ENCODE assay signal across 21 cellular contexts in genomic region chr2:634041-634440, GRCh38. TPM values are rescaled to one million over a fixed set of nuclear protein-coding genes. Genes with fewer than 3 reads are reported as not detected.
DNase-seq lines count a peak whose midpoint lies in the region; FAIRE-seq and TF ChIP-seq lines count a peak whose summit lies in the region.
"Had no signal": no experiment of that assay in that cellular context is flagged by ENCODE, and none has a peak within 500 bp of the region (broad histone marks: within the 10 kb centered on the region; RNA-seq: fewer than 3 reads in every experiment).

No MANE protein-coding gene starts in this region.

- no peak overlapping the region for H3K4me3 Mint-ChIP-seq in Calu3 (ENCODE audit: low read depth, unreplicated experiment)

- DNase-seq in Calu3 = no peak
- no peak for DNase-seq in neuronal stem cell (ENCODE audit: low spot score)
- DNase-seq in RCC 7860 (ENCODE audit: low spot score) = no peak
- no peak for DNase-seq in NOMO-1 treated with DMSO at 0.1 percent for 48 hours (lab: John Stamatoyannopoulos, UW; ENCODE audit: unreplicated experiment)
- no peak for DNase-seq in kidney
- no peak for DNase-seq in MV-4-11 (lab: John Stamatoyannopoulos, UW)
- DNase-seq: ACHN; C1 segment of cervical spinal cord; CD8-positive, alpha-beta memory T cell; Karpas-422; MG63; NCI-H1048; NCI-H1417 treated with DMSO at 0.1 percent for 48 hours; NCI-H187; NCI-H446; NCI-H526; SJCRH30 had no signal

- TF ChIP-seq CTCF in Calu3 (IDR thresholded peaks at IDR 0.05; ENCODE audit: unreplicated experiment) = no peak
- no peak for TF ChIP-seq CTCF in kidney (IDR thresholded peaks at IDR 0.05; ENCODE audit: borderline replicate concordance, extremely low read depth, insufficient read depth)

- peak overlapping the region in 8 of 11 experiments; percentile 16 to 84 (median 48); a peak in 12 of 22 replicates for H3K4me2 ChIP-seq in BLaER1 treated with 17β-estradiol and CSF1 and Interleukin-3, amounts not matched to agents 10 nM and 100 nM
- no peak overlapping the region for H3K4me2 ChIP-seq in neuronal stem cell (ENCODE audit: insufficient read depth, low read length, poor library complexity, severe bottlenecking)

- H4K20me1 ChIP-seq in BLaER1 treated with 17β-estradiol and CSF1 and Interleukin-3, amounts not matched to agents 10 nM and 100 nM = no peaks in the 10 kb centered on the region

- H2BK12ac ChIP-seq in neuronal stem cell (ENCODE audit: low read length) = no peak overlapping the region

- H3K4ac ChIP-seq in neuronal stem cell (ENCODE audit: low read length) = no peak overlapping the region

- CTCF ChIA-PET in Calu3 (lab: Charles Lee) = interaction anchor here (0.8 to 1.4 kb wide), 2 partner anchors 47 to 104 kb away, joined by 3 read pairs; no protein-coding TSS in a partner anchor

- H3K27me3 Mint-ChIP-seq in Calu3 (ENCODE audit: unreplicated experiment) = no peaks in the 10 kb centered on the region

- BruUV-seq in Calu3 (replicated peaks; lab: Mats Ljungman, UMichigan) = no TSS peak

- H3K79me1 ChIP-seq in neuronal stem cell (ENCODE audit: low read depth, low read length) = peaks cover 2% of the 10 kb centered on the region

- peaks cover 5 to 47% (median 39%) of the 10 kb centered on the region in 10 experiments; a peak in 19 of 20 replicates for H3K4me1 ChIP-seq in BLaER1 treated with 17β-estradiol and CSF1 and Interleukin-3, amounts not matched to agents 10 nM and 100 nM
- H3K4me1 ChIP-seq in esophagus (ENCODE audit: control insufficient read depth in 2 of 2, insufficient read depth in 2 of 2, low read length in 1 of 2) (peaks cover 3 to 12% of the 10 kb centered on the region in 2 donors), neuronal stem cell (ENCODE audit: control insufficient read depth in 2 of 2, insufficient read depth in 1 of 2, low read depth in 1 of 2, low read length in 2 of 2) (peaks cover 0 to 4% of the 10 kb centered on the region in 2 donors), kidney (ENCODE audit: control insufficient read depth in 1 of 2, insufficient read depth in 1 of 2, low read depth in 1 of 2, low read length in 2 of 2) (peaks cover 4 to 5% of the 10 kb centered on the region in 2 donors)
- H3K4me1 ChIP-seq: SJCRH30 had no signal

- H2BK5ac ChIP-seq in neuronal stem cell (ENCODE audit: low read length) = no peak overlapping the region

- 74 to 84% methylated on average over 11 of the region's 11 CpGs for WGBS in esophagus, 2 donors
- no CpG with 5 or more reads among the region's 11 CpGs for WGBS in neuronal stem cell (ENCODE audit: extremely low coverage in 2 of 2, insufficient read length in 2 of 2, insufficient replicate concordance in 1 of 2), 2 donors

- intact Hi-C loops in Calu3 (cut with micrococcal nuclease; ENCODE audit: unreplicated experiment) (no loop called here), kidney (cut with DNase I) (no loop called here)

- H3K27ac ChIP-seq in BLaER1 treated with 17β-estradiol and CSF1 and Interleukin-3, amounts not matched to agents 10 nM and 100 nM = no peak overlapping the region
- H3K27ac ChIP-seq in esophagus (ENCODE audit: low read depth in 2 of 2, low read length in 1 of 2) = peak overlapping the region; percentile 33 to 34
- no peak overlapping the region for H3K27ac ChIP-seq in neuronal stem cell (replicated peaks; ENCODE audit: low read length)
- H3K27ac ChIP-seq in kidney (ENCODE audit: low read depth in 2 of 2, low read length in 2 of 2) = no peak overlapping the region
- H3K27ac ChIP-seq: SJCRH30 had no signal

- H4K8ac ChIP-seq in neuronal stem cell (ENCODE audit: low read depth, low read length) = no peak overlapping the region

- H3K36me3 Mint-ChIP-seq in Calu3 (ENCODE audit: insufficient read depth, unreplicated experiment) = peaks cover under 1% of the 10 kb centered on the region
- H3K36me3 Mint-ChIP-seq: CD8-positive, alpha-beta memory T cell had no signal

- no peak for FAIRE-seq in RCC 7860 (lab: Jason Lieb, UNC)
- no peak for FAIRE-seq in kidney (lab: Jason Lieb, UNC)
- FAIRE-seq: G401.6, GM18507 had no signal

- H4K91ac ChIP-seq in neuronal stem cell (ENCODE audit: low read depth, low read length, poor library complexity) = no peak overlapping the region

- peaks cover 0 to 3% (median 0%) of the 10 kb centered on the region in 11 experiments; a peak in 3 of 22 replicates for H3K9me3 ChIP-seq in BLaER1 treated with 17β-estradiol and CSF1 and Interleukin-3, amounts not matched to agents 10 nM and 100 nM (replicated peaks in 1 of 11)
- H3K9me3 ChIP-seq in esophagus (ENCODE audit: control insufficient read depth in 2 of 2, insufficient read depth in 1 of 2, low read depth in 1 of 2, low read length in 1 of 2) (peaks cover 0 to 6% of the 10 kb centered on the region in 2 donors), neuronal stem cell (replicated peaks in 1 of 2; ENCODE audit: control insufficient read depth in 2 of 2, insufficient read depth in 1 of 2, low read depth in 1 of 2, low read length in 2 of 2) (peaks cover 4 to 8% of the 10 kb centered on the region in 2 donors), kidney (ENCODE audit: control insufficient read depth in 1 of 2, low read length in 2 of 2) (no peaks in the 10 kb centered on the region)
- H3K9me3 ChIP-seq: SJCRH30 had no signal

- no peak overlapping the region for H3K14ac ChIP-seq in neuronal stem cell (ENCODE audit: low read length)

- no peak overlapping the region for H2AK5ac ChIP-seq in neuronal stem cell (ENCODE audit: low read depth, low read length)

- H3K36me3 ChIP-seq in BLaER1 treated with 17β-estradiol and CSF1 and Interleukin-3, amounts not matched to agents 10 nM and 100 nM = no peaks in the 10 kb centered on the region
- no peaks in the 10 kb centered on the region for H3K36me3 ChIP-seq in esophagus (ENCODE audit: control insufficient read depth in 2 of 2, insufficient read depth in 2 of 2, low read length in 1 of 2)
- no peaks in the 10 kb centered on the region for H3K36me3 ChIP-seq in neuronal stem cell (replicated peaks in 1 of 2; ENCODE audit: control insufficient read depth in 2 of 2, insufficient read depth in 2 of 2, low read length in 2 of 2)
- H3K36me3 ChIP-seq in kidney (ENCODE audit: control insufficient read depth in 1 of 2, insufficient read depth in 2 of 2, low read length in 2 of 2) = no peaks in the 10 kb centered on the region
- H3K36me3 ChIP-seq: MG63, SJCRH30 had no signal

- no peak overlapping the region for H3K9ac ChIP-seq in BLaER1 treated with 17β-estradiol and CSF1 and Interleukin-3, amounts not matched to agents 10 nM and 100 nM
- H3K9ac ChIP-seq in neuronal stem cell (ENCODE audit: low read depth, low read length, poor library complexity) = no peak overlapping the region
- H3K9ac ChIP-seq in kidney (ENCODE audit: low read length in 2 of 2) = no peak overlapping the region

- H3K18ac ChIP-seq in neuronal stem cell (ENCODE audit: low read length) = peak overlapping the region; percentile 52

- H3K27me3 ChIP-seq in BLaER1 treated with 17β-estradiol and CSF1 and Interleukin-3, amounts not matched to agents 10 nM and 100 nM = peaks cover 0 to 18% (median 0%) of the 10 kb centered on the region in 11 experiments; a peak in 7 of 22 replicates
- H3K27me3 ChIP-seq in esophagus (ENCODE audit: control insufficient read depth in 1 of 2, insufficient read depth in 2 of 2, low read length in 2 of 2) (no peaks in the 10 kb centered on the region), neuronal stem cell (ENCODE audit: control insufficient read depth in 3 of 3, insufficient read depth in 3 of 3, low read depth in 1 of 3, low read length in 3 of 3) (no peaks in the 10 kb centered on the region)
- H3K27me3 ChIP-seq: MG63 had no signal

- no peaks in the 10 kb centered on the region for H3K9me3 Mint-ChIP-seq in Calu3 (ENCODE audit: low read depth, unreplicated experiment)
- H3K9me3 Mint-ChIP-seq: CD8-positive, alpha-beta memory T cell had no signal

- H2AFZ ChIP-seq in neuronal stem cell (ENCODE audit: low read length) = no peak overlapping the region

- no peak overlapping the region for H3K23ac ChIP-seq in neuronal stem cell (ENCODE audit: low read depth, low read length, poor library complexity)

- H3K4me1 Mint-ChIP-seq in Calu3 (ENCODE audit: low read depth, unreplicated experiment) = peaks cover 23% of the 10 kb centered on the region

- H3K4me3 ChIP-seq in BLaER1 treated with 17β-estradiol and CSF1 and Interleukin-3, amounts not matched to agents 10 nM and 100 nM = no peak overlapping the region
- H3K4me3 ChIP-seq in esophagus (ENCODE audit: low read depth in 1 of 2, low read length in 2 of 2) (no peak overlapping the region), neuronal stem cell (ENCODE audit: low read length in 2 of 2) (no peak overlapping the region), kidney (ENCODE audit: low read length in 2 of 2) (no peak overlapping the region)
- H3K4me3 ChIP-seq: MG63, SJCRH30 had no signal

- H3K27ac Mint-ChIP-seq in Calu3 (ENCODE audit: unreplicated experiment) = peak overlapping the region; percentile 91

- no peak overlapping the region for H2BK120ac ChIP-seq in neuronal stem cell (ENCODE audit: low read depth, low read length)

- H2BK15ac ChIP-seq in neuronal stem cell (ENCODE audit: low read length) = no peak overlapping the region

RNA-seq across cellular contexts. Expression of gene TMEM18, which starts 43.2 kb away (rescaled TPM):
- total RNA-seq in Calu3 (2022) = 18.9 and 19.0 TPM in 2 replicates
- polyA plus RNA-seq in esophagus = 10 to 100 TPM; 20.5 to 21.6 TPM
- polyA plus RNA-seq in neuronal stem cell (2013, experiment 1 of 2) = 33.2 TPM
- 35.6 TPM for polyA plus RNA-seq in neuronal stem cell (2013, experiment 2 of 2)
- 24.0 TPM for total RNA-seq in kidney
- 29.7 TPM for polyA plus RNA-seq in kidney (ENCODE audit: insufficient read depth, low read depth, low replicate concordance)

Comparison
In these comparisons a context has a peak if more than half of its experiments do, and no peak if none do; other contexts are left out.
1. H3K27ac ChIP-seq: peak in esophagus (2 of 2); none in BLaER1 treated with 17β-estradiol and CSF1 and Interleukin-3, amounts not matched to agents 10 nM and 100 nM (0 of 11), neuronal stem cell (single experiment) and kidney (0 of 2).